20 cellular contexts compared by ENCODE assay signal in genomic region chr9:134422701-134423100, GRCh38.
DNase-seq lines count a peak whose midpoint lies in the region; ATAC-seq and TF ChIP-seq lines count a peak whose summit lies in the region.
"Had no signal": no experiment of that assay in that cellular context is flagged by ENCODE, and none has a peak within 500 bp of the region (broad histone marks: within the 10 kb centered on the region; RNA-seq: fewer than 3 reads in every experiment).

No MANE protein-coding gene starts in this region.

- H3K36me3 ChIP-seq in HEK293 (ENCODE audit: control insufficient read depth in 2 of 2, insufficient read depth in 1 of 2, low read length in 2 of 2) (peaks cover 0 to 66% of the 10 kb centered on the region in 2 experiments; a peak in 1 of 3 replicates), duodenal mucosa (ENCODE audit: control insufficient read depth in 1 of 2, insufficient read depth in 2 of 2, low read length in 2 of 2) (peaks cover 9 to 71% of the 10 kb centered on the region in 2 donors), liver (ENCODE audit: control insufficient read depth in 4 of 4, insufficient read depth in 3 of 4, low read depth in 1 of 4, low read length in 3 of 4) (peaks cover 28 to 55% (median 37%) of the 10 kb centered on the region in 4 donors), BE2C (no peaks in the 10 kb centered on the region; the same call in 1 of the 2 replicates)
- H3K36me3 ChIP-seq: brain microvascular endothelial cell had no signal

- H3K9me3 Mint-ChIP-seq in endothelial cell (ENCODE audit: unreplicated experiment): no peaks in the 10 kb centered on the region
- no peaks in the 10 kb centered on the region for H3K9me3 Mint-ChIP-seq in activated T-cell treated with anti-CD3 and anti-CD28 coated beads, Interleukin-2, amount 50 U/mL, for 4 hours
- H3K9me3 Mint-ChIP-seq: activated B cell treated with CpG ODN at 0.5 μM for 24 hours; activated naive CD8-positive, alpha-beta T cell treated with anti-CD3 and anti-CD28 coated beads for 36 hours; CD14-positive monocyte had no signal

- DNase-seq in sciatic nerve (ENCODE audit: low spot score): no peak
- no peak for DNase-seq in BE2C
- DNase-seq in endothelial cell (ENCODE audit: low spot score): no peak
- no peak for DNase-seq in activated T-cell treated with anti-CD3 and anti-CD28 coated beads, Interleukin-2, amount 50 U/mL, for 4 hours
- DNase-seq in AG08396 (ENCODE audit: low spot score): no peak
- DNase-seq: activated B cell treated with CpG ODN at 0.5 μM for 24 hours; activated naive CD8-positive, alpha-beta T cell treated with anti-CD3 and anti-CD28 coated beads for 36 hours; brain microvascular endothelial cell; foreskin melanocyte; GDM1; HCEC 1CT; MG63; SK-N-SH; spleen; stimulated activated CD4-positive, alpha-beta T cell treated with anti-CD3 and anti-CD28 coated beads, Interleukin-4, amount 100 ng/mL, for 4 hours had no signal

- TF ChIP-seq CTCF in HEK293 (tag by site-specific recombination; IDR thresholded peaks at IDR 0.05) (no peak), liver (IDR thresholded peaks at IDR 0.05; ENCODE audit: low read depth, low read length, missing input control) (no peak), BE2C (IDR thresholded peaks at IDR 0.05; ENCODE audit: low read depth, low read length) (no peak), endothelial cell (IDR thresholded peaks at IDR 0.05; ENCODE audit: unreplicated experiment) (no peak)

- CTCF ChIA-PET in HEK293 (lab: Yijun Ruan, JAX): no interaction called here

- no peaks in the 10 kb centered on the region for H3K4me1 Mint-ChIP-seq in endothelial cell (ENCODE audit: unreplicated experiment)
- no peaks in the 10 kb centered on the region for H3K4me1 Mint-ChIP-seq in activated T-cell treated with anti-CD3 and anti-CD28 coated beads, Interleukin-2, amount 50 U/mL, for 4 hours (ENCODE audit: low read depth)
- H3K4me1 Mint-ChIP-seq: activated B cell treated with CpG ODN at 0.5 μM for 24 hours; activated naive CD8-positive, alpha-beta T cell treated with anti-CD3 and anti-CD28 coated beads for 36 hours; CD14-positive monocyte had no signal

- H3K36me3 Mint-ChIP-seq in endothelial cell (ENCODE audit: low read depth, unreplicated experiment): peaks cover 7% of the 10 kb centered on the region
- no peaks in the 10 kb centered on the region for H3K36me3 Mint-ChIP-seq in activated T-cell treated with anti-CD3 and anti-CD28 coated beads, Interleukin-2, amount 50 U/mL, for 4 hours (ENCODE audit: insufficient read depth)
- H3K36me3 Mint-ChIP-seq: activated naive CD8-positive, alpha-beta T cell treated with anti-CD3 and anti-CD28 coated beads for 36 hours had no signal

- POLR2A ChIA-PET in HEK293 (lab: Yijun Ruan, JAX): no interaction called here

- H3K27ac ChIP-seq in HEK293 (ENCODE audit: extremely low read depth, low read depth, low read length): no peak overlapping the region
- peak overlapping the region; percentile 36 for H3K27ac ChIP-seq in duodenal mucosa (ENCODE audit: low read depth, low read length)
- peak overlapping the region; percentile 0 to 56 for H3K27ac ChIP-seq in liver (ENCODE audit: low read depth in 1 of 2, low read length in 2 of 2)
- H3K27ac ChIP-seq: brain microvascular endothelial cell, PC-9 had no signal

- H3K4me1 ChIP-seq in HEK293 (ENCODE audit: control insufficient read depth, insufficient read depth, low read length) (no peaks in the 10 kb centered on the region), duodenal mucosa (ENCODE audit: control insufficient read depth in 1 of 2, insufficient read depth in 2 of 2, low read length in 2 of 2) (peaks cover 18 to 22% of the 10 kb centered on the region in 2 donors), liver (ENCODE audit: control insufficient read depth in 4 of 4, insufficient read depth in 4 of 4, low read length in 3 of 4) (peaks cover 0 to 72% (median 39%) of the 10 kb centered on the region in 4 donors), BE2C (peaks cover 11% of the 10 kb centered on the region)

- H3K9ac ChIP-seq in duodenal mucosa (ENCODE audit: low read depth in 1 of 2, low read length in 2 of 2): no peak overlapping the region
- H3K9ac ChIP-seq in liver (ENCODE audit: low read depth in 1 of 2, low read length in 2 of 2): no peak overlapping the region
- H3K9ac ChIP-seq: SK-N-SH had no signal

- intact Hi-C loops in sciatic nerve (cut with DNase I): no loop called here

- TF ChIP-seq RAD21 in liver (IDR thresholded peaks at IDR 0.05): no peak

- H3K4me3 ChIP-seq in HEK293 (ENCODE audit: low read depth, low read length) (no peak overlapping the region), duodenal mucosa (ENCODE audit: low read depth in 1 of 2, low read length in 2 of 2) (no peak overlapping the region), liver (ENCODE audit: low read depth in 1 of 3, low read length in 3 of 3) (no peak overlapping the region), BE2C (ENCODE audit: low read depth, low read length) (no peak overlapping the region)
- H3K4me3 ChIP-seq: MG63, PC-9, spleen had no signal

- H3K27me3 Mint-ChIP-seq in endothelial cell (ENCODE audit: unreplicated experiment): peaks cover 10% of the 10 kb centered on the region
- no peaks in the 10 kb centered on the region for H3K27me3 Mint-ChIP-seq in activated T-cell treated with anti-CD3 and anti-CD28 coated beads, Interleukin-2, amount 50 U/mL, for 4 hours (ENCODE audit: low read depth)
- H3K27me3 Mint-ChIP-seq: activated B cell treated with CpG ODN at 0.5 μM for 24 hours; activated naive CD8-positive, alpha-beta T cell treated with anti-CD3 and anti-CD28 coated beads for 36 hours had no signal

- H3K27me3 ChIP-seq in duodenal mucosa (ENCODE audit: control insufficient read depth in 1 of 2, insufficient read depth in 2 of 2, low read length in 2 of 2) (no peaks in the 10 kb centered on the region), liver (ENCODE audit: control insufficient read depth in 4 of 4, insufficient read depth in 4 of 4, low read length in 3 of 4) (no peaks in the 10 kb centered on the region), BE2C (no peaks in the 10 kb centered on the region)
- H3K27me3 ChIP-seq: brain microvascular endothelial cell, MG63, spleen had no signal

- H3K4me3 Mint-ChIP-seq in endothelial cell (ENCODE audit: unreplicated experiment): no peak overlapping the region
- H3K4me3 Mint-ChIP-seq in activated T-cell treated with anti-CD3 and anti-CD28 coated beads, Interleukin-2, amount 50 U/mL, for 4 hours: no peak overlapping the region
- H3K4me3 Mint-ChIP-seq: activated B cell treated with CpG ODN at 0.5 μM for 24 hours; activated naive CD8-positive, alpha-beta T cell treated with anti-CD3 and anti-CD28 coated beads for 36 hours had no signal

- no peaks in the 10 kb centered on the region for H3K9me3 ChIP-seq in HEK293 (ENCODE audit: control insufficient read depth, insufficient read depth, low read depth, low read length)
- H3K9me3 ChIP-seq in duodenal mucosa (ENCODE audit: control insufficient read depth in 1 of 2, low read length in 2 of 2): no peaks in the 10 kb centered on the region
- H3K9me3 ChIP-seq in liver (ENCODE audit: control insufficient read depth in 4 of 4, low read length in 3 of 4): no peaks in the 10 kb centered on the region
- no peaks in the 10 kb centered on the region for H3K9me3 ChIP-seq in BE2C
- H3K9me3 ChIP-seq: MG63, SK-N-SH, spleen had no signal

- no peak overlapping the region for H3K27ac Mint-ChIP-seq in endothelial cell (ENCODE audit: unreplicated experiment)
- H3K27ac Mint-ChIP-seq: activated B cell treated with CpG ODN at 0.5 μM for 24 hours; activated naive CD8-positive, alpha-beta T cell treated with anti-CD3 and anti-CD28 coated beads for 36 hours had no signal

- WGBS in liver: 72% methylated on average over 12 of the region's 12 CpGs

- peak; percentile 61 for ATAC-seq in sciatic nerve
- ATAC-seq in activated T-cell treated with anti-CD3 and anti-CD28 coated beads, Interleukin-2, amount 50 U/mL, for 4 hours: no peak

TF ChIP-seq in HEK293, 187 proteins besides CTCF, POLR2A, EP300 and RAD21 (continues in another document):
- TF ChIP-seq GLIS2 (tag by site-specific recombination; IDR thresholded peaks at IDR 0.05) (no peak), ZFHX2 (tag by site-specific recombination; conservative IDR thresholded peaks at IDR 0.05) (0 out of 2 replicates have a peak, but pooled peaks have one; percentile 15), HOXD13 (CRISPR knock-in tag; IDR thresholded peaks at IDR 0.05; ENCODE audit: borderline replicate concordance) (no peak), ZNF488 (tag by site-specific recombination; IDR thresholded peaks at IDR 0.05) (no peak), SALL2 (tag by site-specific recombination; IDR thresholded peaks at IDR 0.05; ENCODE audit: borderline replicate concordance) (no peak), ZNF354C (tag by site-specific recombination; IDR thresholded peaks at IDR 0.05; ENCODE audit: borderline replicate concordance, low read depth) (no peak), ZBTB17 (tag by site-specific recombination; IDR thresholded peaks at IDR 0.05) (no peak)

TF ChIP-seq in liver, 16 proteins besides CTCF, POLR2A, EP300 and RAD21:
- TF ChIP-seq ZBTB33 (IDR thresholded peaks at IDR 0.05): no peak
- TF ChIP-seq GABPA (IDR thresholded peaks at IDR 0.05 in 1 of 2, conservative IDR thresholded peaks at IDR 0.05 in 1 of 2): no peak
- no peak for TF ChIP-seq TAF1 (conservative IDR thresholded peaks at IDR 0.05)
- no peak for TF ChIP-seq MAX (IDR thresholded peaks at IDR 0.05)
